20 cellular contexts compared by ENCODE assay signal in the genomic region with DNA sequence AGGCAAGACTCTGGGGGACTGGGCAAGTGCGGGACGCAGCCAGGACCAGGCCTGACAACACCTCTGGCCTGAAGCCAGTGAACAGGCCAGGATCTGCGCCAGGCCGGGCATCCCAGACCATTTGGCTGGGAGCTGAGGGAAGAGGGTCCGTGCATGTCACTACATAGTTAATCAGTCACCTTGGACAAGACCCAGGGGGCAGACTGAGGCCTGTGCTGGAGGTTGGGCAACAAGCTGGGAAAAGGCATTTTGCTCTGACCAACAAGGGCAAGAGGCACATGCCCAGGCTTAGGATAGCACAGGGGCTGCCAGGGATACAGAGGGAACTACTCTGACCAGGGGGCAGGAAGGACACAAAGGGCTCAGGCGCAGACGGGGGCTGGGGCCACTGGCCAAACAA.
"Had no signal": no experiment of that assay in that cellular context is flagged by ENCODE, and none has a peak within 500 bp of the region (broad histone marks: within the 10 kb centered on the region; RNA-seq: fewer than 3 reads in every experiment).

No MANE protein-coding gene starts in this region.

- H3K4me3 ChIP-seq: mucosa of descending colon, ovary, upper lobe of left lung had no signal

- DNase-seq: activated CD4-positive, alpha-beta T cell treated with anti-CD3 and anti-CD28 coated beads, Interleukin-2, amount 10 ng/mL, durations not matched to agents 24 days and 14 days; activated CD8-positive, alpha-beta memory T cell treated with anti-CD3 and anti-CD28 coated beads, Interleukin-2, amount 50 U/mL, for 4 hours; activated CD8-positive, alpha-beta T cell treated with anti-CD3 and anti-CD28 coated beads for 36 hours; activated effector memory CD4-positive, alpha-beta T cell treated with anti-CD3 and anti-CD28 coated beads, Interleukin-2, amount 50 U/mL, for 16 hours; activated T-cell treated with anti-CD3 and anti-CD28 coated beads, Interleukin-2, amount 50 U/mL, for 72 hours; effector memory CD8-positive, alpha-beta T cell; foreskin fibroblast; hippocampal formation; left colon; mammary epithelial cell; mucosa of descending colon; naive B cell; ovary; stimulated activated CD4-positive, alpha-beta T cell treated with anti-CD3 and anti-CD28 coated beads, Interleukin-12 subunit alpha, Interleukin-12 subunit beta, amount 100 ng/mL, for 4 hours; stimulated activated CD4-positive, alpha-beta T cell treated with anti-CD3 and anti-CD28 coated beads, Interleukin-2, amount 100 ng/mL, for 24 hours; stimulated activated naive CD8-positive, alpha-beta T cell treated with anti-CD3 and anti-CD28 coated beads, Interleukin-15, amount 100 ng/mL, for 72 hours; T-helper 1 cell; T-helper 9 cell; upper lobe of left lung had no signal

- H3K9me3 ChIP-seq: mucosa of descending colon, ovary, upper lobe of left lung had no signal

- H3K4me1 ChIP-seq: upper lobe of left lung had no signal

- H3K27ac ChIP-seq: ovary, upper lobe of left lung had no signal

- H3K27me3 ChIP-seq: ovary, upper lobe of left lung had no signal

- H3K36me3 ChIP-seq: ovary had no signal

- FAIRE-seq: islet of Langerhans had no signal

- ATAC-seq: activated CD8-positive, alpha-beta T cell treated with anti-CD3 and anti-CD28 coated beads for 36 hours; activated T-cell treated with anti-CD3 and anti-CD28 coated beads, Interleukin-2, amount 50 U/mL, for 72 hours; effector memory CD8-positive, alpha-beta T cell; left colon; mucosa of descending colon; stimulated activated naive CD8-positive, alpha-beta T cell treated with anti-CD3 and anti-CD28 coated beads, Interleukin-15, amount 100 ng/mL, for 72 hours had no signal
